1 cellular context compared by ENCODE assay signal in genomic region chr22:22802346-22802970, GRCh38.
TF ChIP-seq lines count a peak whose summit lies in the region.

No MANE protein-coding gene starts in this region.

TF ChIP-seq in HCT116, 20 proteins besides CTCF, POLR2A, EP300 and RAD21 (continued from another document):
- no peak for TF ChIP-seq EGR1 (IDR thresholded peaks at IDR 0.05; ENCODE audit: low read depth)
- no peak for TF ChIP-seq CEBPB (IDR thresholded peaks at IDR 0.05; ENCODE audit: low read depth)
- TF ChIP-seq TCF7L2 (IDR thresholded peaks at IDR 0.05; ENCODE audit: borderline replicate concordance, extremely low read depth, insufficient read depth, insufficient read length), result no peak
- no peak for TF ChIP-seq SIN3A (IDR thresholded peaks at IDR 0.05; ENCODE audit: low read depth)
